Comparison of ENCODE assay signal across 23 cellular contexts in the genomic region with DNA sequence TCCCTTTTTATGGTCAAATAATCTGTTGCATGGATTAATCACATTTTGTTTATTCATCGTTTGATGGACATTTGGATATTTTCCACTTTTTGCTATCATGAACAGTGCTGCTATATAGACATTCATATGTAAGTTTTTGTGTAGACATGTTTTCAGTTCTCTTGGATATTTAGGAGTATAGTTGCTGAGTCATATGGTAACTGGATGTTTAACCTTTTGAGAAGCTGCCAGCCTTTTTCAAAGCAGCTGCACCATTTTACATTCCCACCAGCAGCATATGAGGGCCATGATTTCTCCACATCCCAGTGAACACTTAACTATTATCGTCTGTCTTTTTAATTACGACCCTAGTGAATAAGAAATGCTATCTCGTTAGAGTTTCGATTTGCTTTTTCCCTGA. TPM values are rescaled to one million over a fixed set of nuclear protein-coding genes. Genes with fewer than 3 reads are reported as not detected.
A peak's percentile ranks its signal among the peaks of the same experiment; 100 is the strongest.
DNase-seq lines count a peak whose midpoint lies in the region; ATAC-seq and TF ChIP-seq lines count a peak whose summit lies in the region.
"Had no signal": no experiment of that assay in that cellular context is flagged by ENCODE, and none has a peak within 500 bp of the region (broad histone marks: within the 10 kb centered on the region; RNA-seq: fewer than 3 reads in every experiment).

No MANE protein-coding gene starts in this region.

- 87 to 92% (median 89%) methylated on average over 5 of the region's 5 CpGs for WGBS in adrenal gland, 4 donors

- no peak for TF ChIP-seq POLR2A in adrenal gland (IDR thresholded peaks at IDR 0.05)

- H3K36me3 ChIP-seq in ACC112 (ENCODE audit: insufficient read depth, low read length) (peaks cover 12% of the 10 kb centered on the region), adrenal gland (replicated peaks in 1 of 2) (peaks cover 0 to 70% of the 10 kb centered on the region in 2 donors)
- peaks cover 48% of the 10 kb centered on the region for H3K36me3 ChIP-seq in CD8-positive, alpha-beta T cell (ENCODE audit: insufficient read depth, low read length)
- H3K36me3 ChIP-seq in naive thymus-derived CD4-positive, alpha-beta T cell (ENCODE audit: control insufficient read depth in 2 of 3, insufficient read depth in 3 of 3, low read length in 3 of 3), result peaks cover 6 to 74% (median 17%) of the 10 kb centered on the region in 3 experiments

- DNase-seq in CD8-positive, alpha-beta T cell, result no peak
- no peak for DNase-seq in activated naive CD8-positive, alpha-beta T cell treated with anti-CD3 and anti-CD28 coated beads for 36 hours
- DNase-seq in fibroblast of the aortic adventitia (ENCODE audit: low read depth), result peak; percentile 21
- no peak for DNase-seq in NCI-H2196 treated with DMSO at 0.1 percent for 48 hours (lab: John Stamatoyannopoulos, UW; ENCODE audit: unreplicated experiment)
- no peak for DNase-seq in naive thymus-derived CD4-positive, alpha-beta T cell
- DNase-seq in dedifferentiated amniotic fluid mesenchymal stem cell (ENCODE audit: extremely low spot score), result no peak
- no peak for DNase-seq in adrenal gland
- DNase-seq: activated B cell treated with CpG ODN at 0.5 μM for 24 hours; activated CD4-positive, alpha-beta T cell treated with anti-CD3 and anti-CD28 coated beads, Interleukin-2, amount 50 U/mL, for 48 hours; DMS53; GF-D8; MG63; NCI-H1436 treated with DMSO at 0.1 percent for 48 hours; NCI-H2107; posterior cingulate gyrus; stimulated activated CD4-positive, alpha-beta T cell treated with anti-CD3 and anti-CD28 coated beads, Interleukin-15, amount 100 ng/mL, for 24 hours; transverse colon had no signal

- H3K27me3 Mint-ChIP-seq in CD8-positive, alpha-beta T cell (ENCODE audit: low read depth), result no peaks in the 10 kb centered on the region
- H3K27me3 Mint-ChIP-seq in activated naive CD8-positive, alpha-beta T cell treated with anti-CD3 and anti-CD28 coated beads for 36 hours, result no peaks in the 10 kb centered on the region
- no peaks in the 10 kb centered on the region for H3K27me3 Mint-ChIP-seq in naive thymus-derived CD4-positive, alpha-beta T cell
- H3K27me3 Mint-ChIP-seq: activated B cell treated with CpG ODN at 0.5 μM for 24 hours, IgD-negative memory B cell had no signal

- H3K9me3 Mint-ChIP-seq in CD8-positive, alpha-beta T cell, result no peaks in the 10 kb centered on the region
- H3K9me3 Mint-ChIP-seq in activated naive CD8-positive, alpha-beta T cell treated with anti-CD3 and anti-CD28 coated beads for 36 hours, result no peaks in the 10 kb centered on the region
- H3K9me3 Mint-ChIP-seq in naive thymus-derived CD4-positive, alpha-beta T cell, result no peaks in the 10 kb centered on the region
- H3K9me3 Mint-ChIP-seq: activated B cell treated with CpG ODN at 0.5 μM for 24 hours, IgD-negative memory B cell, neural crest cell had no signal

- H2AFZ ChIP-seq in ACC112 (ENCODE audit: low read length, unreplicated experiment), result no peak overlapping the region

- H3K4me3 ChIP-seq in ACC112 (ENCODE audit: low read depth, low read length) (no peak overlapping the region), fibroblast of the aortic adventitia (ENCODE audit: low read depth, low read length) (no peak overlapping the region), adrenal gland (no peak overlapping the region)
- no peak overlapping the region for H3K4me3 ChIP-seq in CD8-positive, alpha-beta T cell (ENCODE audit: low read depth, low read length)
- no peak overlapping the region for H3K4me3 ChIP-seq in naive thymus-derived CD4-positive, alpha-beta T cell (ENCODE audit: low read length)
- H3K4me3 ChIP-seq: MG63, transverse colon had no signal

- intact Hi-C loops in CD8-positive, alpha-beta T cell (cut with DNase I, micrococcal nuclease), result no loop called here
- intact Hi-C loops in naive thymus-derived CD4-positive, alpha-beta T cell (cut with micrococcal nuclease), result no loop called here
- intact Hi-C loops in adrenal gland (cut with DNase I), result no loop called here

- no peaks in the 10 kb centered on the region for H3K9me3 ChIP-seq in CD8-positive, alpha-beta T cell (ENCODE audit: low read length)
- no peaks in the 10 kb centered on the region for H3K9me3 ChIP-seq in naive thymus-derived CD4-positive, alpha-beta T cell (ENCODE audit: control insufficient read depth in 2 of 3, low read length in 3 of 3)
- no peaks in the 10 kb centered on the region for H3K9me3 ChIP-seq in adrenal gland (replicated peaks in 1 of 3)
- H3K9me3 ChIP-seq: MG63, transverse colon had no signal

- CTCF ChIA-PET in CD8-positive, alpha-beta T cell (lab: Charles Lee), result no interaction called here
- CTCF ChIA-PET in naive thymus-derived CD4-positive, alpha-beta T cell (lab: Charles Lee), result no interaction called here

- H3K27me3 ChIP-seq in ACC112 (ENCODE audit: insufficient read depth, low read length) (no peaks in the 10 kb centered on the region), adrenal gland (no peaks in the 10 kb centered on the region)
- no peaks in the 10 kb centered on the region for H3K27me3 ChIP-seq in CD8-positive, alpha-beta T cell (ENCODE audit: insufficient read depth, low read length)
- H3K27me3 ChIP-seq in naive thymus-derived CD4-positive, alpha-beta T cell (ENCODE audit: control insufficient read depth in 2 of 2, insufficient read depth in 2 of 2, low read length in 2 of 2), result no peaks in the 10 kb centered on the region
- H3K27me3 ChIP-seq: MG63, transverse colon had no signal

- H3K4me3 Mint-ChIP-seq in CD8-positive, alpha-beta T cell, result no peak overlapping the region
- H3K4me3 Mint-ChIP-seq in activated naive CD8-positive, alpha-beta T cell treated with anti-CD3 and anti-CD28 coated beads for 36 hours, result no peak overlapping the region
- no peak overlapping the region for H3K4me3 Mint-ChIP-seq in naive thymus-derived CD4-positive, alpha-beta T cell
- H3K4me3 Mint-ChIP-seq: activated B cell treated with CpG ODN at 0.5 μM for 24 hours, IgD-negative memory B cell, neural crest cell had no signal

- POLR2A ChIA-PET in CD8-positive, alpha-beta T cell (lab: Charles Lee), result interaction anchor here (0.6 kb wide), 1 partner anchor 120 kb away, joined by 5 read pairs; no protein-coding TSS in a partner anchor
- POLR2A ChIA-PET in naive thymus-derived CD4-positive, alpha-beta T cell (lab: Charles Lee), result interaction anchor here (1.2 kb wide), 1 partner anchor 22 kb away, joined by 3 read pairs; no protein-coding TSS in a partner anchor

- peaks cover 21% of the 10 kb centered on the region for H3K4me1 Mint-ChIP-seq in CD8-positive, alpha-beta T cell (ENCODE audit: low read depth)
- peaks cover 12% of the 10 kb centered on the region for H3K4me1 Mint-ChIP-seq in activated naive CD8-positive, alpha-beta T cell treated with anti-CD3 and anti-CD28 coated beads for 36 hours
- H3K4me1 Mint-ChIP-seq in naive thymus-derived CD4-positive, alpha-beta T cell, result peaks cover 9 to 44% (median 22%) of the 10 kb centered on the region in 7 donors
- H3K4me1 Mint-ChIP-seq: neural crest cell had no signal

- ATAC-seq in CD8-positive, alpha-beta T cell, result no peak
- ATAC-seq in naive thymus-derived CD4-positive, alpha-beta T cell, result no peak
- ATAC-seq: sciatic nerve, SK-N-SH treated with all-trans-retinoic acid at 6 μM for 48 hours had no signal

- peaks cover 11% of the 10 kb centered on the region for H3K79me2 ChIP-seq in ACC112 (ENCODE audit: control insufficient read depth, insufficient read depth, low read length, unreplicated experiment)

- peaks cover 67% of the 10 kb centered on the region for H3K36me3 Mint-ChIP-seq in CD8-positive, alpha-beta T cell
- peaks cover 15% of the 10 kb centered on the region for H3K36me3 Mint-ChIP-seq in activated naive CD8-positive, alpha-beta T cell treated with anti-CD3 and anti-CD28 coated beads for 36 hours
- H3K36me3 Mint-ChIP-seq in naive thymus-derived CD4-positive, alpha-beta T cell, result peaks cover 4 to 40% (median 23%) of the 10 kb centered on the region in 5 donors

- H3K4me1 ChIP-seq in ACC112 (ENCODE audit: control insufficient read depth, insufficient read depth, low read length, unreplicated experiment) (no peaks in the 10 kb centered on the region), adrenal gland (replicated peaks in 1 of 2) (no peaks in the 10 kb centered on the region)
- H3K4me1 ChIP-seq in CD8-positive, alpha-beta T cell (ENCODE audit: insufficient read depth, low read length), result no peaks in the 10 kb centered on the region
- no peaks in the 10 kb centered on the region for H3K4me1 ChIP-seq in naive thymus-derived CD4-positive, alpha-beta T cell (ENCODE audit: control insufficient read depth in 2 of 2, insufficient read depth in 2 of 2, low read length in 2 of 2)
- H3K4me1 ChIP-seq: transverse colon had no signal

- peak overlapping the region; percentile 41 for H3K27ac Mint-ChIP-seq in CD8-positive, alpha-beta T cell
- peak overlapping the region; percentile 25 for H3K27ac Mint-ChIP-seq in activated naive CD8-positive, alpha-beta T cell treated with anti-CD3 and anti-CD28 coated beads for 36 hours
- peak overlapping the region in 2 of 9 donors; percentile 56 to 58 for H3K27ac Mint-ChIP-seq in naive thymus-derived CD4-positive, alpha-beta T cell
- H3K27ac Mint-ChIP-seq: activated B cell treated with CpG ODN at 0.5 μM for 24 hours had no signal

- TF ChIP-seq CTCF in CD8-positive, alpha-beta T cell (IDR thresholded peaks at IDR 0.05), result no peak
- no peak for TF ChIP-seq CTCF in fibroblast of the aortic adventitia (IDR thresholded peaks at IDR 0.05; ENCODE audit: insufficient read depth, low read length)
- no peak for TF ChIP-seq CTCF in adrenal gland (IDR thresholded peaks at IDR 0.05)

- H3K27ac ChIP-seq in ACC112 (ENCODE audit: low read depth, low read length) (0 out of 2 replicates have a peak overlapping the region, but pooled peaks have one; percentile 16), adrenal gland (no peak overlapping the region)
- no peak overlapping the region for H3K27ac ChIP-seq in CD8-positive, alpha-beta T cell (ENCODE audit: low read depth, low read length)
- H3K27ac ChIP-seq in naive thymus-derived CD4-positive, alpha-beta T cell (ENCODE audit: low read depth, low read length), result no peak overlapping the region
- H3K27ac ChIP-seq: epithelial cell of prostate, transverse colon had no signal

RNA-seq across cellular contexts. Expression of gene DNAJA3, which starts 10.0 kb away (rescaled TPM):
- total RNA-seq in CD8-positive, alpha-beta T cell, result 10 to 100 TPM; 13.8 to 17.4 TPM
- total RNA-seq in activated naive CD8-positive, alpha-beta T cell treated with anti-CD3 and anti-CD28 coated beads for 36 hours, result 100 to 1,000 TPM; 103 to 107 TPM
- 33.3 and 44.0 TPM in 2 replicates for total RNA-seq in fibroblast of the aortic adventitia (ENCODE audit: low replicate concordance)
- total RNA-seq in naive thymus-derived CD4-positive, alpha-beta T cell, result 10 to 100 TPM; 33.6 to 79.8 (median 70.5) TPM
- 10 to 100 TPM; 42.4 to 73.0 TPM for polyA plus RNA-seq in naive thymus-derived CD4-positive, alpha-beta T cell
- total RNA-seq in adrenal gland, result 100 to 1,000 TPM in 2 of 8 donors, 10 to 100 TPM in 6; 55.0 to 122 (median 76.5) TPM
- polyA plus RNA-seq in adrenal gland, result 100 to 1,000 TPM in 1 of 3 donors, 10 to 100 TPM in 2; 21.9 to 166 (median 25.6) TPM

RNA-seq across cellular contexts. Expression of gene CORO7, which starts 19.3 kb away (rescaled TPM):
- 100 to 1,000 TPM; 950 to 991 TPM for total RNA-seq in CD8-positive, alpha-beta T cell
- total RNA-seq in activated naive CD8-positive, alpha-beta T cell treated with anti-CD3 and anti-CD28 coated beads for 36 hours, result 10 to 100 TPM; 66.2 to 73.1 TPM
- 16.7 and 26.7 TPM in 2 replicates for total RNA-seq in fibroblast of the aortic adventitia (ENCODE audit: low replicate concordance)
- total RNA-seq in naive thymus-derived CD4-positive, alpha-beta T cell, result 100 to 1,000 TPM; 114 to 572 (median 165) TPM
- 10 to 100 TPM; 29.6 to 62.5 TPM for polyA plus RNA-seq in naive thymus-derived CD4-positive, alpha-beta T cell
- 10 to 100 TPM; 23.0 to 56.5 (median 35.8) TPM for total RNA-seq in adrenal gland
- polyA plus RNA-seq in adrenal gland, result 10 to 100 TPM in 2 of 3 donors, 1 to 10 TPM in 1; 4.3 to 61.0 (median 27.9) TPM

RNA-seq across cellular contexts. Expression of gene NMRAL1, which starts 38.8 kb away (rescaled TPM):
- 10 to 100 TPM; 30.5 to 31.8 TPM for total RNA-seq in CD8-positive, alpha-beta T cell
- total RNA-seq in activated naive CD8-positive, alpha-beta T cell treated with anti-CD3 and anti-CD28 coated beads for 36 hours, result 10 to 100 TPM; 62.5 to 64.4 TPM
- total RNA-seq in fibroblast of the aortic adventitia (ENCODE audit: low replicate concordance), result 43.4 and 80.7 TPM in 2 replicates
- 10 to 100 TPM; 34.2 to 72.7 (median 58.1) TPM for total RNA-seq in naive thymus-derived CD4-positive, alpha-beta T cell
- 10 to 100 TPM; 61.3 to 81.8 TPM for polyA plus RNA-seq in naive thymus-derived CD4-positive, alpha-beta T cell
- 100 to 1,000 TPM in 1 of 8 donors, 10 to 100 TPM in 7; 51.3 to 104 (median 69.9) TPM for total RNA-seq in adrenal gland
- 100 to 1,000 TPM in 2 of 3 donors, 10 to 100 TPM in 1; 35.0 to 139 (median 126) TPM for polyA plus RNA-seq in adrenal gland

RNA-seq across cellular contexts. Expression of gene HMOX2, which starts 40.5 kb away (rescaled TPM):
- 10 to 100 TPM; 31.7 to 36.4 TPM for total RNA-seq in CD8-positive, alpha-beta T cell
- total RNA-seq in activated naive CD8-positive, alpha-beta T cell treated with anti-CD3 and anti-CD28 coated beads for 36 hours, result 10 to 100 TPM; 84.4 to 88.4 TPM
- total RNA-seq in fibroblast of the aortic adventitia (ENCODE audit: low replicate concordance) (24.8 and 30.5 TPM in 2 replicates), adrenal gland (100 to 1,000 TPM in 1 of 8 donors, 10 to 100 TPM in 7; 46.0 to 113 (median 65.6) TPM)
- 10 to 100 TPM; 44.6 to 84.9 (median 61.0) TPM for total RNA-seq in naive thymus-derived CD4-positive, alpha-beta T cell
- polyA plus RNA-seq in naive thymus-derived CD4-positive, alpha-beta T cell, result 100 to 1,000 TPM; 127 to 163 TPM
- 100 to 1,000 TPM in 1 of 3 donors, 10 to 100 TPM in 2; 36.1 to 114 (median 39.0) TPM for polyA plus RNA-seq in adrenal gland
